9 cellular contexts compared by ENCODE assay signal in the genomic region with DNA sequence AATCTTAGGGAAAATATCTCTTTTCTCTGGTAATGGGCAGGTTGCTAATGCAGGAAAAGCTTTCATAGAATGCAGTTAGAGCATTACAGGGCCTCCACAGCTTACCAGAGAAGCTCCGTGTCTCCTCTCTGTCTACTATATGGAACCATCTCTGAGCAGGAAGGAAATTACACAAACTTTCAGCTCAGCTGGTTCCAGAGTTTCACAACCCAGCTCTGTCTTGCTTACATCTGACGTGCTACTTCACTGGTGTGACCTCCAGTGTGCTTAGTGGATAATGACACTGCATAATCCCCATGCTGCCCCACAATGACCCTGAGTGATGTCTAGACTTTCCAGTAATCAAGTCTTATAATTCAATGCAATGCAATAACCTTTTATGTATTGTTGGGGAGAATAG. TPM values are rescaled to one million over a fixed set of nuclear protein-coding genes. Genes with fewer than 3 reads are reported as not detected.
DNase-seq lines count a peak whose midpoint lies in the region; ATAC-seq and TF ChIP-seq lines count a peak whose summit lies in the region.
"Had no signal": no experiment of that assay in that cellular context is flagged by ENCODE, and none has a peak within 500 bp of the region (broad histone marks: within the 10 kb centered on the region; RNA-seq: fewer than 3 reads in every experiment).

No MANE protein-coding gene starts in this region.

- no peaks in the 10 kb centered on the region for H3K79me2 ChIP-seq in MM.1S (ENCODE audit: low read length)

- H3K9me2 ChIP-seq in MM.1S (replicated peaks; ENCODE audit: insufficient read depth, low read length), result no peaks in the 10 kb centered on the region

- peak; percentile 24; the same call in 1 of the 3 replicates for TF ChIP-seq CTCF in GM12872 (IDR thresholded peaks at IDR 0.05; ENCODE audit: insufficient read depth, low read depth, low read length)
- peak; percentile 24 for TF ChIP-seq CTCF in MM.1S (IDR thresholded peaks at IDR 0.05; ENCODE audit: low read length)

- peak overlapping the region; percentile 23; the same call in 1 of the 2 replicates for H3K27ac ChIP-seq in MM.1S (ENCODE audit: low read length)
- H3K27ac ChIP-seq: SJSA1 had no signal

- H3K27me3 ChIP-seq in MM.1S (replicated peaks; ENCODE audit: insufficient read depth, low read length), result no peaks in the 10 kb centered on the region
- H3K27me3 ChIP-seq: SJSA1 had no signal

- H3K4me1 Mint-ChIP-seq in effector memory CD8-positive, alpha-beta T cell (ENCODE audit: low read depth in 2 of 2), result peaks cover 27 to 29% of the 10 kb centered on the region in 2 donors
- H3K4me1 Mint-ChIP-seq in natural killer cell treated with Interleukin-12 subunit alpha and Interleukin-12 subunit beta and Interleukin-15 and Interleukin-18, amount 100 ng/mL, for 72 hours (ENCODE audit: low read depth in 2 of 2), result peaks cover 49 to 68% of the 10 kb centered on the region in 2 donors

- H3K4me3 Mint-ChIP-seq in effector memory CD8-positive, alpha-beta T cell, result peak overlapping the region; percentile 22 to 43
- peak overlapping the region; percentile 74 for H3K4me3 Mint-ChIP-seq in natural killer cell treated with Interleukin-12 subunit alpha and Interleukin-12 subunit beta and Interleukin-15 and Interleukin-18, amount 100 ng/mL, for 72 hours

- H3F3A ChIP-seq in MM.1S (ENCODE audit: insufficient read depth, low read length), result peaks cover 23% of the 10 kb centered on the region

- no peak overlapping the region for H3K4me3 ChIP-seq in MM.1S (ENCODE audit: low read length)
- H3K4me3 ChIP-seq: SJSA1 had no signal

- H3K9me3 ChIP-seq in MM.1S (replicated peaks; ENCODE audit: insufficient read depth, low read length), result no peaks in the 10 kb centered on the region
- H3K9me3 ChIP-seq: SJSA1 had no signal

- H3K9me3 Mint-ChIP-seq in effector memory CD8-positive, alpha-beta T cell, result no peaks in the 10 kb centered on the region
- H3K9me3 Mint-ChIP-seq in natural killer cell treated with Interleukin-12 subunit alpha and Interleukin-12 subunit beta and Interleukin-15 and Interleukin-18, amount 100 ng/mL, for 72 hours, result peaks cover 4% of the 10 kb centered on the region

- H3K36me3 Mint-ChIP-seq in effector memory CD8-positive, alpha-beta T cell (ENCODE audit: insufficient read depth), result no peaks in the 10 kb centered on the region
- H3K36me3 Mint-ChIP-seq in natural killer cell treated with Interleukin-12 subunit alpha and Interleukin-12 subunit beta and Interleukin-15 and Interleukin-18, amount 100 ng/mL, for 72 hours, result peaks cover 4% of the 10 kb centered on the region

- H3K27ac Mint-ChIP-seq in effector memory CD8-positive, alpha-beta T cell, result peak overlapping the region; percentile 55 to 90
- peak overlapping the region; percentile 90 to 97 for H3K27ac Mint-ChIP-seq in natural killer cell treated with Interleukin-12 subunit alpha and Interleukin-12 subunit beta and Interleukin-15 and Interleukin-18, amount 100 ng/mL, for 72 hours

- H2AFZ ChIP-seq in MM.1S (ENCODE audit: low read length), result no peak overlapping the region

- DNase-seq in MM.1S, result peak; percentile 84
- peak in 2 of 3 experiments; percentile 10 to 20 for DNase-seq in effector memory CD8-positive, alpha-beta T cell
- peak; percentile 81 for DNase-seq in natural killer cell treated with Interleukin-12 subunit alpha and Interleukin-12 subunit beta and Interleukin-15 and Interleukin-18, amount 100 ng/mL, for 72 hours (ENCODE audit: low spot score)
- no peak for DNase-seq in NCI-H2171 (lab: John Stamatoyannopoulos, UW)
- no peak for DNase-seq in glomerular visceral epithelial cell (ENCODE audit: extremely low spot score)
- DNase-seq in EL, result no peak

- H3K4me1 ChIP-seq in MM.1S (ENCODE audit: low read length), result peaks cover 30% of the 10 kb centered on the region

- peak; percentile 16 for ATAC-seq in effector memory CD8-positive, alpha-beta T cell (replicated peaks)
- peak; percentile 52 to 59 for ATAC-seq in natural killer cell treated with Interleukin-12 subunit alpha and Interleukin-12 subunit beta and Interleukin-15 and Interleukin-18, amount 100 ng/mL, for 72 hours
- ATAC-seq in GM21717 (IDR thresholded peaks at IDR 0.05; ENCODE audit: unreplicated experiment), result no peak

- H3K4me2 ChIP-seq in MM.1S (ENCODE audit: low read depth, low read length), result peak overlapping the region; percentile 18

- no peaks in the 10 kb centered on the region for H4K20me1 ChIP-seq in MM.1S (ENCODE audit: insufficient read depth, low read length)

- H3K27me3 Mint-ChIP-seq in effector memory CD8-positive, alpha-beta T cell, result no peaks in the 10 kb centered on the region
- H3K27me3 Mint-ChIP-seq in natural killer cell treated with Interleukin-12 subunit alpha and Interleukin-12 subunit beta and Interleukin-15 and Interleukin-18, amount 100 ng/mL, for 72 hours, result no peaks in the 10 kb centered on the region

- no peak overlapping the region for H3K9ac ChIP-seq in MM.1S (ENCODE audit: low read length)

- no peaks in the 10 kb centered on the region for H3K36me3 ChIP-seq in MM.1S (replicated peaks; ENCODE audit: insufficient read depth, low read length)
- H3K36me3 ChIP-seq: SJSA1 had no signal

RNA-seq across cellular contexts. Expression of a gene that starts 4.3 kb away (rescaled TPM):
- 10 to 100 TPM; 10.9 to 11.9 TPM for total RNA-seq in natural killer cell treated with Interleukin-12 subunit alpha and Interleukin-12 subunit beta and Interleukin-15 and Interleukin-18, amount 100 ng/mL, for 72 hours

Comparison
In these comparisons a context has a peak if more than half of its experiments do, and no peak if none do; other contexts are left out.
1. DNase-seq: peak in MM.1S (single experiment), effector memory CD8-positive, alpha-beta T cell (2 of 3) and natural killer cell treated with Interleukin-12 subunit alpha and Interleukin-12 subunit beta and Interleukin-15 and Interleukin-18, amount 100 ng/mL, for 72 hours (single experiment); none in NCI-H2171 (single experiment), glomerular visceral epithelial cell (single experiment) and EL (single experiment).